ENCODE assay signal across 8 cellular contexts in genomic region chr7:22726849-22727792, GRCh38. TPM values are rescaled to one million over a fixed set of nuclear protein-coding genes. Genes with fewer than 3 reads are reported as not detected.
DNase-seq lines count a peak whose midpoint lies in the region; ATAC-seq and TF ChIP-seq lines count a peak whose summit lies in the region.

Gene IL6, plus strand, starts transcription at chr7:22727200. Its CDS starts 63 bp downstream, at chr7:22727263.

- ATAC-seq in HG03139 (IDR thresholded peaks at IDR 0.05; ENCODE audit: unreplicated experiment) (no peak), HG02759 (IDR thresholded peaks at IDR 0.05; ENCODE audit: unreplicated experiment) (no peak)

- DNase-seq in Ammon's horn (ENCODE audit: low spot score) = peak; percentile 81
- DNase-seq in HEK293T (ENCODE audit: extremely low spot score) = peak; percentile 73
- DNase-seq in NOMO-1 treated with dmso at 0.1 percent for 144 hours (lab: John Stamatoyannopoulos, UW; ENCODE audit: unreplicated experiment) = peak; percentile 15
- peak; percentile 95 for DNase-seq in astrocyte of the hippocampus (ENCODE audit: low read depth, low spot score)
- peak; percentile 70 for DNase-seq in hepatic stellate cell (ENCODE audit: low spot score)
- DNase-seq in pulmonary artery endothelial cell (ENCODE audit: low read depth, low spot score) = peak; percentile 81

- CTCF ChIA-PET in HEK293T (lab: Yijun Ruan, JAX) = interaction anchor here (0.6 to 5.9 kb wide), 8 partner anchors 10 to 327 kb away, joined by 3 to 55 read pairs (median 4); no protein-coding TSS in a partner anchor

- POLR2A ChIA-PET in HEK293T (lab: Yijun Ruan, JAX) = no interaction called here

TF ChIP-seq in HEK293T, 16 proteins besides CTCF, POLR2A, EP300 and RAD21:
- TF ChIP-seq ZNF384 (IDR thresholded peaks at IDR 0.05) = no peak
- no peak for TF ChIP-seq ELF4 (IDR thresholded peaks at IDR 0.05)
- TF ChIP-seq NFRKB (IDR thresholded peaks at IDR 0.05) = no peak
- TF ChIP-seq BHLHE40 (IDR thresholded peaks at IDR 0.05; ENCODE audit: borderline replicate concordance) = no peak
- TF ChIP-seq ARNT (IDR thresholded peaks at IDR 0.05) = no peak
- no peak for TF ChIP-seq TARDBP (IDR thresholded peaks at IDR 0.05)
- no peak for TF ChIP-seq HDGF (IDR thresholded peaks at IDR 0.05; ENCODE audit: borderline replicate concordance)
- no peak for TF ChIP-seq FOXM1 (IDR thresholded peaks at IDR 0.05; ENCODE audit: borderline replicate concordance)
- no peak for TF ChIP-seq SUZ12 (IDR thresholded peaks at IDR 0.05)
- no peak for TF ChIP-seq SP1 (IDR thresholded peaks at IDR 0.05)
- no peak for TF ChIP-seq L3MBTL2 (conservative IDR thresholded peaks at IDR 0.05)
- TF ChIP-seq LEF1 (IDR thresholded peaks at IDR 0.05; ENCODE audit: borderline replicate concordance) = no peak
- no peak for TF ChIP-seq FOXA1 (IDR thresholded peaks at IDR 0.05)
- no peak for TF ChIP-seq FOXK2 (IDR thresholded peaks at IDR 0.05)
- no peak for TF ChIP-seq PKNOX1 (IDR thresholded peaks at IDR 0.05)
- no peak for TF ChIP-seq CTBP1 (IDR thresholded peaks at IDR 0.05; ENCODE audit: borderline replicate concordance)

RNA-seq across cellular contexts. Expression of gene IL6, which starts in this region (rescaled TPM):
- 8.2 and 16.3 TPM in 2 replicates for total RNA-seq in pulmonary artery endothelial cell

Comparison
In these comparisons a context has a peak if more than half of its experiments do, and no peak if none do; other contexts are left out.
1. DNase-seq: peak in every context shown above with its lines; median percentile 95 in astrocyte of the hippocampus; 81 in Ammon's horn; 81 in pulmonary artery endothelial cell; 73 in HEK293T; 70 in hepatic stellate cell; 15 in NOMO-1 treated with dmso at 0.1 percent for 144 hours.